8 cellular contexts compared by ENCODE assay signal in genomic region chr9:39791356-39791755, GRCh38.
DNase-seq lines count a peak whose midpoint lies in the region; ATAC-seq, FAIRE-seq and TF ChIP-seq lines count a peak whose summit lies in the region.
"Not testable (repeated sequence)": the region's sequence is repeated elsewhere in the genome, so short reads cannot be mapped to it uniquely, and the experiment has no call there.

No MANE protein-coding gene starts in this region.

- not testable (repeated sequence) for H3K9me3 ChIP-seq in A549; HCT116 (ENCODE audit: control insufficient read depth in 1 of 2, insufficient read depth in 1 of 2, low read depth in 1 of 2, low read length in 2 of 2); colonic mucosa; gastrocnemius medialis

- not testable (repeated sequence) for TF ChIP-seq EP300 in A549 (IDR thresholded peaks at IDR 0.05)

- TF ChIP-seq CTCF in A549 (IDR thresholded peaks at IDR 0.05); HCT116 (IDR thresholded peaks at IDR 0.05 in 2 of 3, conservative IDR thresholded peaks at IDR 0.05 in 1 of 3; ENCODE audit: borderline replicate concordance in 1 of 3, insufficient read depth in 1 of 3, low read depth in 2 of 3, low read length in 2 of 3); colonic mucosa (IDR thresholded peaks at IDR 0.05); gastrocnemius medialis (IDR thresholded peaks at IDR 0.05 in 4 of 5, conservative IDR thresholded peaks at IDR 0.05 in 1 of 5): not testable (repeated sequence)

- H3K36me3 ChIP-seq in HCT116 (ENCODE audit: control insufficient read depth in 1 of 2, insufficient read depth in 2 of 2, low read length in 2 of 2); colonic mucosa; gastrocnemius medialis: not testable (repeated sequence)

- not testable (repeated sequence) for H3K4me3 Mint-ChIP-seq in activated CD4-positive, alpha-beta memory T cell treated with anti-CD3 and anti-CD28 coated beads, Interleukin-2, amount 10 ng/mL, durations not matched to agents 7 days and 5 days

- not testable (repeated sequence) for TF ChIP-seq POLR2A in A549 (IDR thresholded peaks at IDR 0.05; ENCODE audit: low read length); HCT116 (IDR thresholded peaks at IDR 0.05; ENCODE audit: borderline replicate concordance, extremely low read depth, insufficient read depth, insufficient read length); gastrocnemius medialis (IDR thresholded peaks at IDR 0.05)

- in situ Hi-C loops in gastrocnemius medialis (cut with MboI; ENCODE audit: low sequenced_read_pairs in 4 of 4) = not testable (repeated sequence)

- not testable (repeated sequence) for H2AFZ ChIP-seq in HCT116 (ENCODE audit: low read depth, low read length, poor library complexity, severe bottlenecking)

- ATAC-seq in A549 (peak; percentile 100), GM18907 (IDR thresholded peaks at IDR 0.05; ENCODE audit: unreplicated experiment) (peak; percentile 100), HCT116 (peak; percentile 100), HG03432 (IDR thresholded peaks at IDR 0.05; ENCODE audit: unreplicated experiment) (peak; percentile 100), left colon (peak; percentile 100), gastrocnemius medialis (peak; percentile 100)

- not testable (repeated sequence) for H3K27me3 ChIP-seq in HCT116 (ENCODE audit: insufficient read depth, low read length); colonic mucosa; gastrocnemius medialis

- H3K36me3 Mint-ChIP-seq in activated CD4-positive, alpha-beta memory T cell treated with anti-CD3 and anti-CD28 coated beads, Interleukin-2, amount 10 ng/mL, durations not matched to agents 7 days and 5 days (ENCODE audit: low read depth) = not testable (repeated sequence)

- H3K9me2 ChIP-seq in HCT116 (ENCODE audit: insufficient read depth) = not testable (repeated sequence)

- RAD21 ChIA-PET in HCT116 (lab: Charles Lee; ENCODE audit: low non-redundant PET in 1 of 2, low total read pairs in 2 of 2, uncharacterized antibody in 2 of 2, unreplicated experiment in 2 of 2) = not testable (repeated sequence)

- WGBS in A549 (ENCODE audit: missing lambda C conversion rate) = 10% methylated on average over 17 of the region's 31 CpGs

- intact Hi-C loops in HCT116 (cut with micrococcal nuclease); colonic mucosa (cut with DNase I); left colon (cut with DNase I, micrococcal nuclease); gastrocnemius medialis (cut with DNase I; ENCODE audit: low total_unique reads): not testable (repeated sequence)

- BruUV-seq in HCT116 (replicated peaks; lab: Mats Ljungman, UMichigan) = not testable (repeated sequence)

- POLR2A ChIA-PET in A549 (lab: Yijun Ruan, JAX); HCT116 (lab: Charles Lee); activated CD4-positive, alpha-beta memory T cell treated with anti-CD3 and anti-CD28 coated beads, Interleukin-2, amount 10 ng/mL, durations not matched to agents 7 days and 5 days (lab: Charles Lee): not testable (repeated sequence)

- not testable (repeated sequence) for H3K9ac ChIP-seq in HCT116 (ENCODE audit: low read length); colonic mucosa (ENCODE audit: low read depth in 2 of 2, low read length in 2 of 2)

- not testable (repeated sequence) for H3K79me2 ChIP-seq in HCT116 (ENCODE audit: insufficient read depth, low read length)

- FAIRE-seq in A549 (lab: Jason Lieb, UNC) = peak; percentile 59

- H3K9me3 Mint-ChIP-seq in activated CD4-positive, alpha-beta memory T cell treated with anti-CD3 and anti-CD28 coated beads, Interleukin-2, amount 10 ng/mL, durations not matched to agents 7 days and 5 days = not testable (repeated sequence)

- H3K4me1 ChIP-seq in A549; HCT116 (ENCODE audit: control insufficient read depth in 1 of 2, insufficient read depth in 2 of 2, low read length in 2 of 2); colonic mucosa; gastrocnemius medialis: not testable (repeated sequence)

- peak overlapping the region; percentile 64 for H3K4me2 ChIP-seq in A549
- H3K4me2 ChIP-seq in HCT116 (ENCODE audit: low read length) = peak overlapping the region; percentile 43

- not testable (repeated sequence) for H3K27ac Mint-ChIP-seq in activated CD4-positive, alpha-beta memory T cell treated with anti-CD3 and anti-CD28 coated beads, Interleukin-2, amount 10 ng/mL, durations not matched to agents 7 days and 5 days

- H3K27me3 Mint-ChIP-seq in activated CD4-positive, alpha-beta memory T cell treated with anti-CD3 and anti-CD28 coated beads, Interleukin-2, amount 10 ng/mL, durations not matched to agents 7 days and 5 days = not testable (repeated sequence)

- H3K27ac ChIP-seq in A549 = peak overlapping the region; percentile 51 to 64; a peak in 1 of 6 replicates
- H3K27ac ChIP-seq in HCT116 (ENCODE audit: low read depth, low read length); colonic mucosa: not testable (repeated sequence)
- peak overlapping the region in 2 of 4 donors; percentile 29 to 45 for H3K27ac ChIP-seq in gastrocnemius medialis

- peak in 1 of 2 experiments; percentile 7; a peak in 1 of 5 replicates for TF ChIP-seq RAD21 in A549 (conservative IDR thresholded peaks at IDR 0.05 in 1 of 2, IDR thresholded peaks at IDR 0.05 in 1 of 2)
- not testable (repeated sequence) for TF ChIP-seq RAD21 in HCT116 (IDR thresholded peaks at IDR 0.05; ENCODE audit: low read depth)

- H3K4me3 ChIP-seq in A549 (peak overlapping the region; percentile 40), gastrocnemius medialis (peak overlapping the region; percentile 37 to 49 (median 40))
- not testable (repeated sequence) for H3K4me3 ChIP-seq in HCT116 (replicated peaks in 1 of 2; ENCODE audit: low read depth in 1 of 2, low read length in 2 of 2); colonic mucosa

- H3K4me1 Mint-ChIP-seq in activated CD4-positive, alpha-beta memory T cell treated with anti-CD3 and anti-CD28 coated beads, Interleukin-2, amount 10 ng/mL, durations not matched to agents 7 days and 5 days = not testable (repeated sequence)

- H4K20me1 ChIP-seq in HCT116 (ENCODE audit: insufficient read depth) = not testable (repeated sequence)

- CTCF ChIA-PET in A549 (lab: Yijun Ruan, JAX); HCT116 (lab: Charles Lee); activated CD4-positive, alpha-beta memory T cell treated with anti-CD3 and anti-CD28 coated beads, Interleukin-2, amount 10 ng/mL, durations not matched to agents 7 days and 5 days (lab: Charles Lee): not testable (repeated sequence)

- DNase-seq in A549 (ENCODE audit: low read depth in 1 of 2, low spot score in 1 of 2); HCT116 (ENCODE audit: low read depth, low spot score): not testable (repeated sequence)
- DNase-seq in activated CD4-positive, alpha-beta memory T cell treated with anti-CD3 and anti-CD28 coated beads, Interleukin-2, amount 10 ng/mL, durations not matched to agents 7 days and 5 days = peak; percentile 26
- DNase-seq in colonic mucosa = peak; percentile 23
- peak; percentile 13 to 37 for DNase-seq in left colon
- DNase-seq in gastrocnemius medialis = peak; percentile 20 to 44

TF ChIP-seq in A549, 52 proteins besides CTCF, POLR2A, EP300 and RAD21:
- 0 out of 3 replicates have a peak, but pooled peaks have one; percentile 17 for TF ChIP-seq SMC3 (IDR thresholded peaks at IDR 0.05)
